In genomic region chr1:11037740-11038182, GRCh38 we compare ENCODE assay signal across 8 cellular contexts. TPM values are rescaled to one million over a fixed set of nuclear protein-coding genes. Genes with fewer than 3 reads are reported as not detected.
DNase-seq lines count a peak whose midpoint lies in the region; ATAC-seq and TF ChIP-seq lines count a peak whose summit lies in the region.

No MANE protein-coding gene starts in this region.

- no peaks in the 10 kb centered on the region for H4K20me1 ChIP-seq in OCI-LY7 (ENCODE audit: insufficient read depth, low read length)

- no peaks in the 10 kb centered on the region for H3K36me3 Mint-ChIP-seq in naive thymus-derived CD4-positive, alpha-beta T cell

- peak; percentile 95 for TF ChIP-seq CTCF in GM06990 (IDR thresholded peaks at IDR 0.05; ENCODE audit: insufficient read depth, low read length, poor library complexity, severe bottlenecking)
- peak; percentile 100 for TF ChIP-seq CTCF in OCI-LY7 (conservative IDR thresholded peaks at IDR 0.05; ENCODE audit: low read length)

- no peaks in the 10 kb centered on the region for H3K9me3 ChIP-seq in OCI-LY7 (ENCODE audit: low read length)
- H3K9me3 ChIP-seq in naive thymus-derived CD4-positive, alpha-beta T cell (ENCODE audit: control insufficient read depth in 2 of 3, low read length in 3 of 3) = no peaks in the 10 kb centered on the region

- no peaks in the 10 kb centered on the region for H3K9me2 ChIP-seq in OCI-LY7 (ENCODE audit: insufficient read depth, low read length)

- H3K4me3 Mint-ChIP-seq in naive thymus-derived CD4-positive, alpha-beta T cell = no peak overlapping the region

- H3K27ac ChIP-seq in OCI-LY7 (ENCODE audit: low read depth, low read length, poor library complexity, severe bottlenecking) = no peak overlapping the region
- no peak overlapping the region for H3K27ac ChIP-seq in naive thymus-derived CD4-positive, alpha-beta T cell (ENCODE audit: low read depth, low read length)

- H3K27me3 ChIP-seq in GM06990 (replicated peaks; ENCODE audit: control insufficient read depth, insufficient read depth, low read length) = no peaks in the 10 kb centered on the region
- peaks cover 0 to 4% of the 10 kb centered on the region in 2 donors for H3K27me3 ChIP-seq in naive thymus-derived CD4-positive, alpha-beta T cell (ENCODE audit: control insufficient read depth in 2 of 2, insufficient read depth in 2 of 2, low read length in 2 of 2)

- H3K79me2 ChIP-seq in OCI-LY7 (ENCODE audit: insufficient read depth, low read depth, low read length) = no peaks in the 10 kb centered on the region

- intact Hi-C loops in OCI-LY7 (cut with micrococcal nuclease; ENCODE audit: unreplicated experiment) = loop anchor here (1.0 to 10.0 kb wide), 5 partner anchors 35 to 605 kb away; no protein-coding TSS in a partner anchor
- intact Hi-C loops in naive thymus-derived CD4-positive, alpha-beta T cell (cut with micrococcal nuclease) = loop anchor here (1.0 to 5.0 kb wide), 11 partner anchors 23 to 857 kb away; partner anchors contain the start of genes EXOSC10 (in 2 of the 2) and SRM (in 2 of the 2)

- H3K4me2 ChIP-seq in OCI-LY7 (ENCODE audit: low read length) = no peak overlapping the region

- peak; percentile 88 for ATAC-seq in esophagus mucosa
- ATAC-seq in naive thymus-derived CD4-positive, alpha-beta T cell = peak; percentile 99
- no peak for ATAC-seq in GM19452 (IDR thresholded peaks at IDR 0.05; ENCODE audit: unreplicated experiment)

- H3K4me1 Mint-ChIP-seq in naive thymus-derived CD4-positive, alpha-beta T cell = peaks cover 0 to 9% (median 6%) of the 10 kb centered on the region in 7 donors

- H3K27ac Mint-ChIP-seq in naive thymus-derived CD4-positive, alpha-beta T cell = no peak overlapping the region

- no peaks in the 10 kb centered on the region for H3K27me3 Mint-ChIP-seq in naive thymus-derived CD4-positive, alpha-beta T cell

- POLR2A ChIA-PET in OCI-LY7 (lab: Charles Lee) = interaction anchor here (1.1 to 1.3 kb wide), 4 partner anchors 11 to 115 kb away, joined by 3 to 4 read pairs (median 3); partner anchors contain the start of gene EXOSC10
- POLR2A ChIA-PET in naive thymus-derived CD4-positive, alpha-beta T cell (lab: Charles Lee) = interaction anchor here (0.6 to 1.2 kb wide), 8 partner anchors 10 to 682 kb away, joined by 3 to 4 read pairs (median 3); partner anchors contain the start of gene TARDBP

- CTCF ChIA-PET in OCI-LY7 (lab: Charles Lee; ENCODE audit: unreplicated experiment) = interaction anchor here (0.6 to 1.6 kb wide), 6 partner anchors 24 to 606 kb away, joined by 3 to 12 read pairs (median 4); partner anchors contain the start of gene ANGPTL7
- CTCF ChIA-PET in naive thymus-derived CD4-positive, alpha-beta T cell (lab: Charles Lee) = interaction anchor here (0.6 to 2.9 kb wide), 47 partner anchors 9 to 1522 kb away, joined by 3 to 35 read pairs (median 4); partner anchors contain the start of genes ANGPTL7, EXOSC10, FBXO6 and MASP2

- no peak overlapping the region for H2AFZ ChIP-seq in OCI-LY7 (ENCODE audit: low read length)

- H3K4me1 ChIP-seq in OCI-LY7 (ENCODE audit: insufficient read depth, low read length, poor library complexity, severe bottlenecking) = peaks cover 4% of the 10 kb centered on the region
- no peaks in the 10 kb centered on the region for H3K4me1 ChIP-seq in naive thymus-derived CD4-positive, alpha-beta T cell (ENCODE audit: control insufficient read depth in 2 of 2, insufficient read depth in 2 of 2, low read length in 2 of 2)

- no peaks in the 10 kb centered on the region for H3K9me3 Mint-ChIP-seq in naive thymus-derived CD4-positive, alpha-beta T cell

- DNase-seq in GM06990 (ENCODE audit: extremely low read depth, insufficient read length) (peak; percentile 53), KG1 (lab: John Stamatoyannopoulos, UW) (peak; percentile 72), OCI-LY7 (ENCODE audit: low spot score) (peak; percentile 87), activated T-cell treated with anti-CD3 and anti-CD28 coated beads for 24 hours (ENCODE audit: low read depth) (peak; percentile 82)
- peak; percentile 76 to 90 (median 85) for DNase-seq in naive thymus-derived CD4-positive, alpha-beta T cell
- peak; percentile 74 to 83 for DNase-seq in stimulated activated CD8-positive, alpha-beta memory T cell treated with anti-CD3 and anti-CD28 coated beads, Interleukin-7, amount 100 ng/mL, for 4 hours (ENCODE audit: low read depth in 2 of 2)

- no TSS peak for BruUV-seq in OCI-LY7 (replicated peaks; lab: Mats Ljungman, UMichigan)

- H3K36me3 ChIP-seq in GM06990 (ENCODE audit: control insufficient read depth, insufficient read depth, low read length) (no peaks in the 10 kb centered on the region), OCI-LY7 (ENCODE audit: insufficient read depth, low read length) (no peaks in the 10 kb centered on the region)
- no peaks in the 10 kb centered on the region for H3K36me3 ChIP-seq in naive thymus-derived CD4-positive, alpha-beta T cell (ENCODE audit: control insufficient read depth in 2 of 3, insufficient read depth in 3 of 3, low read length in 3 of 3)

- H3K4me3 ChIP-seq in GM06990 (replicated peaks; ENCODE audit: low read depth, low read length) (no peak overlapping the region), OCI-LY7 (ENCODE audit: low read depth, low read length, poor library complexity, severe bottlenecking) (no peak overlapping the region)
- H3K4me3 ChIP-seq in naive thymus-derived CD4-positive, alpha-beta T cell (ENCODE audit: low read length) = no peak overlapping the region

RNA-seq across cellular contexts. Expression of gene MASP2, which starts 9.3 kb away (rescaled TPM):
- total RNA-seq in OCI-LY7 (2014; rRNA removed; shearing (Covaris generic)) = not detected in 2 replicates
- total RNA-seq in OCI-LY7 (2022) = 0.38 and 0.55 TPM in 2 replicates
- total RNA-seq in esophagus mucosa = not detected
- total RNA-seq in naive thymus-derived CD4-positive, alpha-beta T cell = under 1 TPM in 1 of 5 experiments, not detected in 4; 0.72 TPM
- polyA plus RNA-seq in naive thymus-derived CD4-positive, alpha-beta T cell = under 1 TPM in 1 of 2 donors, not detected in 1; 0.13 TPM

RNA-seq across cellular contexts. Expression of gene SRM, which starts 22.1 kb away (rescaled TPM):
- total RNA-seq in OCI-LY7 (2014; rRNA removed; shearing (Covaris generic)) = 52.4 and 65.2 TPM in 2 replicates
- total RNA-seq in OCI-LY7 (2022) = 185 and 208 TPM in 2 replicates
- 54.6 TPM for total RNA-seq in esophagus mucosa
- total RNA-seq in naive thymus-derived CD4-positive, alpha-beta T cell = 100 to 1,000 TPM in 1 of 5 experiments, 10 to 100 TPM in 4; 30.9 to 116 (median 44.1) TPM
- polyA plus RNA-seq in naive thymus-derived CD4-positive, alpha-beta T cell = 100 to 1,000 TPM in 1 of 2 donors, 10 to 100 TPM in 1; 75.6 to 128 TPM

RNA-seq across cellular contexts. Expression of gene TARDBP, which starts 25.3 kb away (rescaled TPM):
- 145 and 177 TPM in 2 replicates for total RNA-seq in OCI-LY7 (2014; rRNA removed; shearing (Covaris generic))
- total RNA-seq in OCI-LY7 (2022) = 277 and 278 TPM in 2 replicates
- 94.1 TPM for total RNA-seq in esophagus mucosa
- 100 to 1,000 TPM; 114 to 196 (median 174) TPM for total RNA-seq in naive thymus-derived CD4-positive, alpha-beta T cell
- polyA plus RNA-seq in naive thymus-derived CD4-positive, alpha-beta T cell = 10 to 100 TPM; 55.0 to 80.4 TPM
